10 cellular contexts compared by ENCODE assay signal in the genomic region with DNA sequence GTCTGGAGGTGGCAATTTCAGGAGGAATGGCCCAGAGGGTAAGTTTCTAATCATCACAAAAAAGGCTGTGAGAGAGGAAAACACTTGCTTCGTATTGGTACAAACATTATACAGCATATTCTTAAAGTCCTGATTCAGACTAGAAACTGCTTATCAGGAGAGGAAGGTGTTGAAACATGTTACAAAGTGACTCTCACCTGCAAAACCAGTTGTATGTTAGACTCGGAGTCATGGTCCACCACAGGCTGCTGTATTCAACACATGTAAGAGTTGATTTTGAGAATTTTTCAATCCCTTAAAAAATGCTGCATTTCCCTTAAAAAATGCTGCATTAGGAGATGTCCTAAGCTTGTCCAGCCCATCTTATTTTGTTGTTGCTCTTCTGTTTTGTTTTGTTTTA.
A peak's percentile ranks its signal among the peaks of the same experiment; 100 is the strongest.
DNase-seq lines count a peak whose midpoint lies in the region; ATAC-seq, FAIRE-seq and TF ChIP-seq lines count a peak whose summit lies in the region.
"Had no signal": no experiment of that assay in that cellular context is flagged by ENCODE, and none has a peak within 500 bp of the region (broad histone marks: within the 10 kb centered on the region; RNA-seq: fewer than 3 reads in every experiment).

No MANE protein-coding gene starts in this region.

- H3K4me3 ChIP-seq in RWPE2 (ENCODE audit: severe bottlenecking) (no peak overlapping the region), gastrocnemius medialis (no peak overlapping the region), aorta (ENCODE audit: low read length in 2 of 2) (no peak overlapping the region)

- H3K27me3 ChIP-seq in RWPE2 (ENCODE audit: insufficient read depth, poor library complexity, severe bottlenecking) (no peaks in the 10 kb centered on the region), gastrocnemius medialis (no peaks in the 10 kb centered on the region), aorta (ENCODE audit: control insufficient read depth in 1 of 2, insufficient read depth in 2 of 2, low read length in 1 of 2) (no peaks in the 10 kb centered on the region)

- intact Hi-C loops in gastrocnemius medialis (cut with DNase I; ENCODE audit: low total_unique reads): no loop called here
- intact Hi-C loops in aorta (cut with DNase I): loop anchor here in 1 of 2 donors (5.0 kb wide), 1 partner anchor 36 kb away; no protein-coding TSS in a partner anchor

- TF ChIP-seq CTCF in RWPE2 (IDR thresholded peaks at IDR 0.05; ENCODE audit: poor library complexity, severe bottlenecking) (no peak), gastrocnemius medialis (IDR thresholded peaks at IDR 0.05 in 4 of 5, conservative IDR thresholded peaks at IDR 0.05 in 1 of 5) (no peak)

- H3K4me1 ChIP-seq in RWPE2 (ENCODE audit: insufficient read depth, poor library complexity, severe bottlenecking) (peaks cover 60% of the 10 kb centered on the region), gastrocnemius medialis (peaks cover 55% of the 10 kb centered on the region in 2 donors), aorta (ENCODE audit: control insufficient read depth in 1 of 2, insufficient read depth in 2 of 2, low read length in 2 of 2) (peaks cover 0 to 3% of the 10 kb centered on the region in 2 donors)

- H3K27ac ChIP-seq in RWPE2 (ENCODE audit: poor library complexity, severe bottlenecking): peak overlapping the region; percentile 57
- peak overlapping the region in 3 of 4 donors; percentile 52 to 63 (median 52) for H3K27ac ChIP-seq in gastrocnemius medialis
- H3K27ac ChIP-seq in aorta (ENCODE audit: low read depth in 1 of 2, low read length in 2 of 2): no peak overlapping the region

- ATAC-seq in RWPE2 (ENCODE audit: low read depth) (no peak), esophagus mucosa (peak; percentile 76), gastrocnemius medialis (no peak), aorta (ENCODE audit: low FRiP score) (no peak), GM19023 (IDR thresholded peaks at IDR 0.05; ENCODE audit: unreplicated experiment) (no peak)
- ATAC-seq: left lobe of liver had no signal

- in situ Hi-C loops in gastrocnemius medialis (cut with MboI; ENCODE audit: low sequenced_read_pairs in 4 of 4): loop anchor here in 1 of 4 donors (25.0 kb wide), 1 partner anchor 141 kb away; no protein-coding TSS in a partner anchor

- no peak for TF ChIP-seq POLR2A in GM12892 (IDR thresholded peaks at IDR 0.05; ENCODE audit: low read depth, low read length)
- no peak for TF ChIP-seq POLR2A in gastrocnemius medialis (IDR thresholded peaks at IDR 0.05)

- no peaks in the 10 kb centered on the region for H3K9me3 ChIP-seq in RWPE2 (ENCODE audit: severe bottlenecking)
- no peaks in the 10 kb centered on the region for H3K9me3 ChIP-seq in gastrocnemius medialis
- H3K9me3 ChIP-seq in aorta (ENCODE audit: control insufficient read depth, low read length): no peaks in the 10 kb centered on the region

- DNase-seq in GM12892 (ENCODE audit: insufficient read length): no peak
- DNase-seq in RWPE2 (ENCODE audit: low spot score): no peak
- DNase-seq in gastrocnemius medialis: no peak
- no peak for DNase-seq in aorta
- no peak for DNase-seq in mesenteric fat pad (ENCODE audit: low spot score)
- DNase-seq: T-helper 9 cell had no signal

- H3K36me3 ChIP-seq in RWPE2 (ENCODE audit: low read depth) (peaks cover 4% of the 10 kb centered on the region; the same call in 1 of the 2 replicates), gastrocnemius medialis (no peaks in the 10 kb centered on the region), aorta (ENCODE audit: control insufficient read depth in 1 of 2, insufficient read depth in 2 of 2, low read length in 1 of 2) (no peaks in the 10 kb centered on the region)

- 66 to 87% methylated on average over 2 of the region's 2 CpGs for WGBS in aorta, 2 donors

- FAIRE-seq in GM12892 (lab: Jason Lieb, UNC): peak; percentile 74
- FAIRE-seq: H1 had no signal

Comparison
In these comparisons a context has a peak if more than half of its experiments do, and no peak if none do; other contexts are left out.
1. H3K27ac ChIP-seq: peak in RWPE2 (single experiment) and gastrocnemius medialis (3 of 4); none in aorta (0 of 2).